In the genomic region with DNA sequence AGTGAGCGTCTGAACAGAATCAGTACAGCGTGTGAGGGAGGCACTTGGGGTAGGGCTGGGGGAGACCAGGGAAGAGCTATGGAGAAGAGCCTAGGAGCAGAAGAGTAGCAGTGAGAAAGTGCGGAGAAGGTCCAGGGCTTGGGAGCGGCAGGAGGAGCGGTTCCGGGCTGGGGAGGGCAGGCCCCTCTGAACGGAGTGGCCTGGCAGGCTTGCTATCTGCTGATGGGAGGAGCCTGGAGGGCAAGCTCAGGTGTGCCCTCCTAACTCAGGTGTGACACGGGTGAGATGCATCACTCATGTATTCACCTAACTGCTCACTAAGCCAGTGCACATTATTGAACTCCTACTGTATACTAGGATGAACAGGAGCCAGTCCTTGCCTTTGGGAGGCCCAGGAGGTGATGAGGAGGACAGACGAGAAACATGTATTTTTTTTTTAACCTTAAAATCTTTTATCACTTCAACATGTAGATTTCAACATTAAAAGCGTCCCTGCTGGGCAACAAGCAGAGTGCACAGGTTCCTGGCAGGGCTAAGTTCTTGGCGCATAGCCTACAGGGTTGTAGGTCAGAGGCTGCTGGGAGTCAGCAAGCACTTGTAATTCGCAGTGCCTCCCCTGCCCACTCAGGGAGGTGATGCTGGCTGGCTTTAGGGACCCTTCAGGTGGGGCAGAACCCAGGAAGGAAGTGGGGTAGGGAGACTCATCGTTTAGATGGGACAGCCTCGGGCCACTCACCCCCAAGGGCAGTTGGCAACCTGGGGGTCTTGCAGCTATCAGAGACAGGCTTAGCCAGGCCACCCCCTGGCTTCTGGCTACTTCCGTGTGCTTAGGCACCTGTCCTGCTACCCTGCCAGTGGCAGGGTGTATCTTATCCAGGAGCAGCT, we compare ENCODE assay signal across 16 cellular contexts. TPM values are rescaled to one million over a fixed set of nuclear protein-coding genes. Genes with fewer than 3 reads are reported as not detected.
A peak's percentile ranks its signal among the peaks of the same experiment; 100 is the strongest.
DNase-seq lines count a peak whose midpoint lies in the region; ATAC-seq and TF ChIP-seq lines count a peak whose summit lies in the region.
"Had no signal": no experiment of that assay in that cellular context is flagged by ENCODE, and none has a peak within 500 bp of the region (broad histone marks: within the 10 kb centered on the region; RNA-seq: fewer than 3 reads in every experiment).

No MANE protein-coding gene starts in this region.

- no peaks in the 10 kb centered on the region for H3K36me3 Mint-ChIP-seq in neural crest cell (ENCODE audit: low read depth)

- no peaks in the 10 kb centered on the region for H3K27me3 ChIP-seq in endocrine pancreas (ENCODE audit: control insufficient read depth, insufficient read depth, low read length)
- H3K27me3 ChIP-seq in upper lobe of right lung: no peaks in the 10 kb centered on the region

- ATAC-seq in upper lobe of right lung: peak; percentile 10
- no peak for ATAC-seq in GM21390 (IDR thresholded peaks at IDR 0.05; ENCODE audit: unreplicated experiment)
- no peak for ATAC-seq in HG02885 (IDR thresholded peaks at IDR 0.05; ENCODE audit: poor library complexity, unreplicated experiment)
- ATAC-seq in HG03571 (IDR thresholded peaks at IDR 0.05; ENCODE audit: unreplicated experiment): no peak
- ATAC-seq: PC-3, T-helper 17 cell had no signal

- H3K9me3 ChIP-seq in endocrine pancreas (ENCODE audit: control insufficient read depth, low read length) (no peaks in the 10 kb centered on the region), upper lobe of right lung (no peaks in the 10 kb centered on the region)

- H3K4me1 ChIP-seq in endocrine pancreas (ENCODE audit: control insufficient read depth, insufficient read depth, low read length) (no peaks in the 10 kb centered on the region), upper lobe of right lung (peaks cover 31% of the 10 kb centered on the region)

- H3K4me1 Mint-ChIP-seq in neural crest cell: no peaks in the 10 kb centered on the region

- H3K4me3 Mint-ChIP-seq in neural crest cell: no peak overlapping the region
- H3K4me3 Mint-ChIP-seq: stimulated activated naive CD8-positive, alpha-beta T cell treated with anti-CD3 and anti-CD28 coated beads, Interleukin-15, Interleukin-2, amounts not matched to agents 100 ng/mL and 50 ng/mL, for 24 hours; T-helper 17 cell had no signal

- H3K9me3 Mint-ChIP-seq in neural crest cell: no peaks in the 10 kb centered on the region
- H3K9me3 Mint-ChIP-seq: stimulated activated naive CD8-positive, alpha-beta T cell treated with anti-CD3 and anti-CD28 coated beads, Interleukin-15, Interleukin-2, amounts not matched to agents 100 ng/mL and 50 ng/mL, for 24 hours had no signal

- H3K27me3 Mint-ChIP-seq in neural crest cell (ENCODE audit: low read depth): peaks cover 12% of the 10 kb centered on the region

- DNase-seq in NCI-H1092 treated with DMSO at 0.1 percent for 48 hours (lab: John Stamatoyannopoulos, UW) (peak; percentile 26), NCI-H1092 (lab: John Stamatoyannopoulos, UW) (no peak), neural crest cell (ENCODE audit: low read depth, low spot score) (no peak), upper lobe of right lung (peak; percentile 63)
- DNase-seq: 8988T; activated CD4-positive, alpha-beta T cell treated with anti-CD3 and anti-CD28 coated beads, Interleukin-2, amount 50 U/mL, for 4 hours; activated naive CD4-positive, alpha-beta T cell; Calu3; NCI-H1930; PC-3; T-helper 17 cell had no signal

- H3K36me3 ChIP-seq in endocrine pancreas (ENCODE audit: control insufficient read depth, insufficient read depth, low read length) (peaks cover 8% of the 10 kb centered on the region), upper lobe of right lung (no peaks in the 10 kb centered on the region)

- H3K27ac ChIP-seq in upper lobe of right lung: peak overlapping the region; percentile 74

- peak overlapping the region; percentile 31 for H3K9ac ChIP-seq in endocrine pancreas (ENCODE audit: control insufficient read depth, insufficient read depth, low read length)

- peak overlapping the region; percentile 60 for H3K27ac Mint-ChIP-seq in neural crest cell (ENCODE audit: unreplicated experiment)
- H3K27ac Mint-ChIP-seq: stimulated activated naive CD8-positive, alpha-beta T cell treated with anti-CD3 and anti-CD28 coated beads, Interleukin-15, Interleukin-2, amounts not matched to agents 100 ng/mL and 50 ng/mL, for 24 hours; T-helper 17 cell had no signal

- intact Hi-C loops in upper lobe of right lung (cut with DNase I): no loop called here

- TF ChIP-seq CTCF in neural crest cell (conservative IDR thresholded peaks at IDR 0.05) (no peak), upper lobe of right lung (IDR thresholded peaks at IDR 0.05) (no peak)

- H3K4me3 ChIP-seq in endocrine pancreas (ENCODE audit: control insufficient read depth, insufficient read depth, low read length): no peak overlapping the region
- no peak overlapping the region for H3K4me3 ChIP-seq in upper lobe of right lung

RNA-seq across cellular contexts. Expression of a gene that starts 55.5 kb away (rescaled TPM):
- total RNA-seq in neural crest cell: 0.23 and 0.77 TPM in 2 replicates
- 11.3 TPM for total RNA-seq in upper lobe of right lung
- total RNA-seq: PC-3 had no signal

Comparison
In these comparisons a context has a peak if more than half of its experiments do, and no peak if none do; other contexts are left out.
1. DNase-seq: peak in NCI-H1092 treated with DMSO at 0.1 percent for 48 hours (single experiment) and upper lobe of right lung (single experiment); none in NCI-H1092 (single experiment) and neural crest cell (single experiment).